In genomic region chr4:109435635-109436034, GRCh38 we compare ENCODE assay signal across 8 cellular contexts. TPM values are rescaled to one million over a fixed set of nuclear protein-coding genes. Genes with fewer than 3 reads are reported as not detected.
DNase-seq lines count a peak whose midpoint lies in the region; ATAC-seq and TF ChIP-seq lines count a peak whose summit lies in the region.

No MANE protein-coding gene starts in this region.

- no peak overlapping the region for H4K5ac ChIP-seq in H9 (ENCODE audit: insufficient read length, low read depth, low read length)

- no peak overlapping the region for H4K8ac ChIP-seq in H9 (replicated peaks; ENCODE audit: insufficient read length, low read depth, low read length)
- H4K8ac ChIP-seq in mesenchymal stem cell (ENCODE audit: low read length), result no peak overlapping the region

- DNase-seq in A673 (ENCODE audit: low spot score) (no peak), H9 (no peak), ascending aorta (ENCODE audit: low spot score in 2 of 2) (no peak), mesenchymal stem cell (peak; percentile 14), NCI-H2107 (lab: John Stamatoyannopoulos, UW) (no peak)

- TF ChIP-seq CTCF in A673 (conservative IDR thresholded peaks at IDR 0.05; ENCODE audit: low read depth, low read length) (no peak), H9 (conservative IDR thresholded peaks at IDR 0.05) (no peak), ascending aorta (IDR thresholded peaks at IDR 0.05) (no peak)

- ATAC-seq in GM18505 (IDR thresholded peaks at IDR 0.05; ENCODE audit: unreplicated experiment) (no peak), GM19328 (IDR thresholded peaks at IDR 0.05; ENCODE audit: unreplicated experiment) (no peak), GM21447 (IDR thresholded peaks at IDR 0.05; ENCODE audit: unreplicated experiment) (no peak)

- no peaks in the 10 kb centered on the region for H3K27me3 Mint-ChIP-seq in H9 (ENCODE audit: low read depth)

- H3K4ac ChIP-seq in H9 (ENCODE audit: low read depth, low read length), result no peak overlapping the region
- no peak overlapping the region for H3K4ac ChIP-seq in mesenchymal stem cell (ENCODE audit: low read depth in 1 of 2, low read length in 2 of 2)

- H3K36me3 ChIP-seq in A673 (ENCODE audit: insufficient read depth, low read length, poor library complexity, severe bottlenecking) (no peaks in the 10 kb centered on the region), ascending aorta (no peaks in the 10 kb centered on the region), mesenchymal stem cell (ENCODE audit: control insufficient read depth in 1 of 2, insufficient read depth in 2 of 2, low read depth in 1 of 2, low read length in 2 of 2) (peaks cover 0 to 4% of the 10 kb centered on the region in 2 experiments)

- BruUV-seq in A673 (replicated peaks; lab: Mats Ljungman, UMichigan), result no TSS peak

- no peak overlapping the region for H2BK120ac ChIP-seq in H9 (ENCODE audit: low read depth, low read length, poor library complexity, severe bottlenecking)
- no peak overlapping the region for H2BK120ac ChIP-seq in mesenchymal stem cell (ENCODE audit: low read depth, low read length)

- H2BK20ac ChIP-seq in H9 (ENCODE audit: low read depth, low read length, poor library complexity, severe bottlenecking), result no peak overlapping the region

- H3K27me3 ChIP-seq in A673 (replicated peaks; ENCODE audit: insufficient read depth, low read depth, low read length, poor library complexity) (no peaks in the 10 kb centered on the region), H9 (ENCODE audit: insufficient read depth, low read length) (no peaks in the 10 kb centered on the region), ascending aorta (no peaks in the 10 kb centered on the region), mesenchymal stem cell (ENCODE audit: control insufficient read depth in 1 of 2, insufficient read depth in 1 of 2, low read length in 2 of 2) (no peaks in the 10 kb centered on the region)

- intact Hi-C loops in A673 (cut with micrococcal nuclease; ENCODE audit: unreplicated experiment), result no loop called here
- intact Hi-C loops in ascending aorta (cut with DNase I), result loop anchor here (10.0 kb wide), 1 partner anchor 1431 kb away; no protein-coding TSS in a partner anchor

- H4K91ac ChIP-seq in H9 (ENCODE audit: insufficient read length, low read depth, low read length) (no peak overlapping the region), mesenchymal stem cell (ENCODE audit: low read length) (no peak overlapping the region)

- no CpG with 5 or more reads among the region's 3 CpGs for WGBS in H9 (ENCODE audit: extremely low coverage, insufficient read length, low lambda C conversion rate)
- whole genome bisulfite sequencing in mesenchymal stem cell, result 88% methylated on average over 3 of the region's 3 CpGs

- H3K18ac ChIP-seq in H9 (ENCODE audit: insufficient read length, low read depth, low read length) (no peak overlapping the region), mesenchymal stem cell (ENCODE audit: low read depth in 1 of 2, low read length in 2 of 2) (no peak overlapping the region)

- no peak overlapping the region for H3K56ac ChIP-seq in H9 (ENCODE audit: insufficient read length, low read depth, low read length)

- H3K36me3 Mint-ChIP-seq in H9 (ENCODE audit: insufficient read depth in 1 of 3, low read depth in 3 of 3), result peaks cover 1 to 4% (median 2%) of the 10 kb centered on the region in 3 experiments; a peak in 5 of 7 replicates

- H2BK15ac ChIP-seq in H9 (ENCODE audit: low read depth, low read length), result no peak overlapping the region
- H2BK15ac ChIP-seq in mesenchymal stem cell (ENCODE audit: low read depth, poor library complexity, severe bottlenecking), result no peak overlapping the region

- peaks cover 26% of the 10 kb centered on the region for H3K79me2 ChIP-seq in H9 (ENCODE audit: insufficient read depth, low read length)

- H3K23me2 ChIP-seq in H9 (ENCODE audit: insufficient read length, low read depth, low read length, poor library complexity, severe bottlenecking), result peaks cover 13% of the 10 kb centered on the region

- no peaks in the 10 kb centered on the region for H3K9me3 Mint-ChIP-seq in H9

- H3K9me3 ChIP-seq in A673 (ENCODE audit: low read depth, low read length, poor library complexity, severe bottlenecking) (no peaks in the 10 kb centered on the region), H9 (ENCODE audit: control insufficient read depth, low read depth, low read length) (no peaks in the 10 kb centered on the region), ascending aorta (no peaks in the 10 kb centered on the region), mesenchymal stem cell (ENCODE audit: control insufficient read depth, low read length) (no peaks in the 10 kb centered on the region)

- H3K4me1 Mint-ChIP-seq in H9, result peaks cover 38 to 46% of the 10 kb centered on the region in 2 experiments

- H3K23ac ChIP-seq in H9 (ENCODE audit: insufficient read length, low read depth, low read length) (no peak overlapping the region), mesenchymal stem cell (ENCODE audit: low read length in 2 of 2) (no peak overlapping the region)

- H3K4me1 ChIP-seq in A673 (ENCODE audit: insufficient read depth, low read length, poor library complexity, severe bottlenecking) (peaks cover 41% of the 10 kb centered on the region), H9 (ENCODE audit: insufficient read depth, low read length) (peaks cover 2% of the 10 kb centered on the region; the same call in 1 of the 2 replicates), ascending aorta (peaks cover 3 to 49% of the 10 kb centered on the region in 2 donors), mesenchymal stem cell (ENCODE audit: control insufficient read depth, insufficient read depth, low read depth, low read length) (peaks cover 5% of the 10 kb centered on the region)

- peak overlapping the region; percentile 78 to 86; a peak in 4 of 5 replicates for H3K4me3 Mint-ChIP-seq in H9

- H3K4me2 ChIP-seq in H9 (ENCODE audit: insufficient read depth, insufficient read length, low read length), result peak overlapping the region; percentile 24
- H3K4me2 ChIP-seq in mesenchymal stem cell (ENCODE audit: low read length, poor library complexity, severe bottlenecking), result peak overlapping the region; percentile 57

- no peak overlapping the region for H2AK5ac ChIP-seq in H9 (ENCODE audit: insufficient read length, low read length)
- no peak overlapping the region for H2AK5ac ChIP-seq in mesenchymal stem cell (ENCODE audit: low read length, severe bottlenecking)

- H4K20me1 ChIP-seq in H9 (ENCODE audit: control insufficient read depth, insufficient read depth, insufficient read length), result no peaks in the 10 kb centered on the region

- H2AFZ ChIP-seq in H9 (ENCODE audit: low read length) (no peak overlapping the region), mesenchymal stem cell (ENCODE audit: low read depth, low read length) (no peak overlapping the region)

- H3K14ac ChIP-seq in H9 (ENCODE audit: insufficient read depth, low read length) (no peak overlapping the region), mesenchymal stem cell (ENCODE audit: low read length in 2 of 2) (no peak overlapping the region)

- H3K79me1 ChIP-seq in H9 (ENCODE audit: insufficient read depth, low read depth, low read length, poor library complexity, severe bottlenecking) (peaks cover 5% of the 10 kb centered on the region), mesenchymal stem cell (replicated peaks; ENCODE audit: low read length, poor library complexity, severe bottlenecking) (peaks cover 10% of the 10 kb centered on the region)

- H3K9ac ChIP-seq in H9 (ENCODE audit: extremely low read depth, insufficient read length, low read length) (peak overlapping the region; percentile 18), mesenchymal stem cell (ENCODE audit: low read length) (peak overlapping the region; percentile 96)

- TF ChIP-seq POLR2A in GM18505 (IDR thresholded peaks at IDR 0.05; ENCODE audit: borderline replicate concordance, extremely low read depth, insufficient read depth, insufficient read length), result no peak

- no peak overlapping the region for H3T11ph ChIP-seq in H9 (ENCODE audit: low read length)

- H3K27ac Mint-ChIP-seq in H9, result peak overlapping the region in 1 of 3 experiments; percentile 59; a peak in 1 of 7 replicates

- CTCF ChIA-PET in A673 (lab: Charles Lee), result no interaction called here

- POLR2A ChIA-PET in A673 (lab: Charles Lee; ENCODE audit: low non-redundant PET), result no interaction called here

- H2BK5ac ChIP-seq in H9 (ENCODE audit: insufficient read length, low read length) (no peak overlapping the region), mesenchymal stem cell (ENCODE audit: low read depth, low read length, poor library complexity, severe bottlenecking) (no peak overlapping the region)

- H3K27ac ChIP-seq in A673 (ENCODE audit: low read depth, low read length, poor library complexity, severe bottlenecking), result no peak overlapping the region
- no peak overlapping the region for H3K27ac ChIP-seq in H9 (ENCODE audit: insufficient read length, low read depth, low read length)
- peak overlapping the region in 1 of 2 donors; percentile 34 for H3K27ac ChIP-seq in ascending aorta
- no peak overlapping the region for H3K27ac ChIP-seq in mesenchymal stem cell (ENCODE audit: low read length, poor library complexity, severe bottlenecking)

- H2BK12ac ChIP-seq in H9 (ENCODE audit: insufficient read length, low read depth, low read length) (no peak overlapping the region), mesenchymal stem cell (ENCODE audit: low read length in 2 of 2) (no peak overlapping the region)

- H3K4me3 ChIP-seq in A673 (ENCODE audit: low read depth, low read length, poor library complexity, severe bottlenecking) (peak overlapping the region; percentile 62), ascending aorta (peak overlapping the region; percentile 86 to 95), mesenchymal stem cell (ENCODE audit: insufficient read depth in 1 of 2, low read depth in 1 of 2, low read length in 2 of 2) (peak overlapping the region in 1 of 2 experiments; percentile 98)

RNA-seq across cellular contexts. Expression of gene SEC24B, which starts 2.0 kb away (rescaled TPM):
- total RNA-seq in A673 (2021), result 39.3 and 39.6 TPM in 2 replicates
- 26.9 and 27.1 TPM in 2 replicates for total RNA-seq in H9 (2021)
- 20.1 TPM for total RNA-seq in ascending aorta
- polyA plus RNA-seq in mesenchymal stem cell (2013, experiment 1 of 2), result 26.9 TPM
- 26.3 TPM for polyA plus RNA-seq in mesenchymal stem cell (2013, experiment 2 of 2)
